Comparison of ENCODE assay signal across 8 cellular contexts in genomic region chrX:129779747-129780146, GRCh38. TPM values are rescaled to one million over a fixed set of nuclear protein-coding genes. Genes with fewer than 3 reads are reported as not detected.
DNase-seq lines count a peak whose midpoint lies in the region; ATAC-seq and TF ChIP-seq lines count a peak whose summit lies in the region.

SASH3 (plus strand) TSS chrX:129779949; CDS start chrX:129780098, 149 bp downstream.

- no TSS peak for BruUV-seq in PC-3 (replicated peaks; lab: Mats Ljungman, UMichigan)

- peak within 1 kb of the TSS; percentile 62 to 80 (median 77) for H3K27ac ChIP-seq in Peyer's patch
- H3K27ac ChIP-seq in PC-3 (ENCODE audit: low read length) = no peak within 1 kb of the TSS

- H3K9me2 ChIP-seq in PC-3 (replicated peaks; ENCODE audit: low read length) = no peaks in the 10 kb centered on the region

- H3K9me3 ChIP-seq in Peyer's patch = no peaks in the 10 kb centered on the region
- H3K9me3 ChIP-seq in PC-3 (ENCODE audit: low read length) = no peaks in the 10 kb centered on the region

- H3K9ac ChIP-seq in PC-3 (ENCODE audit: low read length) = no peak within 1 kb of the TSS

- peak in 1 of 6 experiments; percentile 2 for TF ChIP-seq CTCF in Peyer's patch (IDR thresholded peaks at IDR 0.05)
- no peak for TF ChIP-seq CTCF in omental fat pad (IDR thresholded peaks at IDR 0.05)
- TF ChIP-seq CTCF in PC-3 (conservative IDR thresholded peaks at IDR 0.05; ENCODE audit: low read depth, low read length) = no peak

- peak within 1 kb of the TSS; percentile 89 for H3K27ac Mint-ChIP-seq in activated naive CD8-positive, alpha-beta T cell treated with anti-CD3 and anti-CD28 coated beads for 36 hours

- no peaks in the 10 kb centered on the region for H3K9me3 Mint-ChIP-seq in activated naive CD8-positive, alpha-beta T cell treated with anti-CD3 and anti-CD28 coated beads for 36 hours

- DNase-seq in GDM1 (lab: John Stamatoyannopoulos, UW) = peak; percentile 83
- DNase-seq in Peyer's patch = peak in 2 of 3 donors; percentile 92 to 95
- DNase-seq in activated naive CD8-positive, alpha-beta T cell treated with anti-CD3 and anti-CD28 coated beads for 36 hours = peak; percentile 65
- DNase-seq in omental fat pad (ENCODE audit: low spot score) = no peak
- no peak for DNase-seq in PC-3
- DNase-seq in HUDEP-2 (lab: John Stamatoyannopoulos, UW; ENCODE audit: unreplicated experiment in 76 of 76) = no peak

- no peaks in the 10 kb centered on the region for H3K27me3 Mint-ChIP-seq in activated naive CD8-positive, alpha-beta T cell treated with anti-CD3 and anti-CD28 coated beads for 36 hours

- H3F3A ChIP-seq in PC-3 (ENCODE audit: low read length, unreplicated experiment) = no peaks in the 10 kb centered on the region

- H3K4me3 ChIP-seq in Peyer's patch (peak within 1 kb of the TSS; percentile 31 to 49 (median 42)), PC-3 (ENCODE audit: low read length) (no peak within 1 kb of the TSS)

- H3K27me3 ChIP-seq in Peyer's patch (no peaks in the 10 kb centered on the region), PC-3 (ENCODE audit: low read length) (no peaks in the 10 kb centered on the region)

- peaks cover 48% of the 10 kb centered on the region for H3K4me1 Mint-ChIP-seq in activated naive CD8-positive, alpha-beta T cell treated with anti-CD3 and anti-CD28 coated beads for 36 hours

- no peak within 1 kb of the TSS for H2AFZ ChIP-seq in PC-3 (ENCODE audit: low read length)

- peak; percentile 30 for ATAC-seq in GM21528 (IDR thresholded peaks at IDR 0.05; ENCODE audit: low FRiP score, unreplicated experiment)
- no peak for ATAC-seq in omental fat pad (ENCODE audit: low FRiP score)
- ATAC-seq in PC-3 = no peak
- ATAC-seq in HG03097 (IDR thresholded peaks at IDR 0.05; ENCODE audit: low FRiP score, unreplicated experiment) = no peak

- peaks cover 45% of the 10 kb centered on the region for H3K36me3 Mint-ChIP-seq in activated naive CD8-positive, alpha-beta T cell treated with anti-CD3 and anti-CD28 coated beads for 36 hours

- H3K4me3 Mint-ChIP-seq in activated naive CD8-positive, alpha-beta T cell treated with anti-CD3 and anti-CD28 coated beads for 36 hours = peak within 1 kb of the TSS; percentile 81

- H3K4me1 ChIP-seq in Peyer's patch (peaks cover 0 to 8% (median 3%) of the 10 kb centered on the region in 4 donors), PC-3 (ENCODE audit: insufficient read depth, low read length) (peaks cover 12% of the 10 kb centered on the region)

- CTCF ChIA-PET in PC-3 (lab: Charles Lee) = no interaction called here

- no peaks in the 10 kb centered on the region for H4K20me1 ChIP-seq in PC-3 (ENCODE audit: low read length)

- no peaks in the 10 kb centered on the region for H3K79me2 ChIP-seq in PC-3 (ENCODE audit: low read length)

- peak in 1 of 2 donors; percentile 16 for TF ChIP-seq POLR2A in Peyer's patch (IDR thresholded peaks at IDR 0.05)

- H3K4me2 ChIP-seq in PC-3 (ENCODE audit: low read length) = no peak within 1 kb of the TSS

- no peaks in the 10 kb centered on the region for H3K36me3 ChIP-seq in Peyer's patch
- H3K36me3 ChIP-seq in PC-3 (ENCODE audit: low read depth, low read length) = no peaks in the 10 kb centered on the region

- POLR2A ChIA-PET in PC-3 (lab: Charles Lee; ENCODE audit: unreplicated experiment) = no interaction called here

- intact Hi-C loops in PC-3 (cut with micrococcal nuclease) = no loop called here

RNA-seq across cellular contexts. Expression of gene SASH3, which starts in this region (rescaled TPM):
- total RNA-seq in Peyer's patch (10 to 100 TPM in 1 of 4 donors, 1 to 10 TPM in 3; 2.2 to 45.4 (median 7.7) TPM), omental fat pad (10 to 100 TPM in 3 of 4 donors, 1 to 10 TPM in 1; 9.4 to 26.7 (median 20.6) TPM), PC-3 (2014; rRNA removed) (not detected in 2 replicates)
- total RNA-seq in activated naive CD8-positive, alpha-beta T cell treated with anti-CD3 and anti-CD28 coated beads for 36 hours = 100 to 1,000 TPM; 121 to 123 TPM

Comparison
In these comparisons a context has a peak if more than half of its experiments do, and no peak if none do; other contexts are left out.
1. DNase-seq: peak in GDM1 (single experiment), Peyer's patch (2 of 3) and activated naive CD8-positive, alpha-beta T cell treated with anti-CD3 and anti-CD28 coated beads for 36 hours (single experiment); none in omental fat pad (single experiment), PC-3 (single experiment) and HUDEP-2 (0 of 76).